24 cellular contexts compared by ENCODE assay signal in genomic region chr2:109131777-109132176, GRCh38. TPM values are rescaled to one million over a fixed set of nuclear protein-coding genes. Genes with fewer than 3 reads are reported as not detected.
DNase-seq lines count a peak whose midpoint lies in the region; ATAC-seq, FAIRE-seq and TF ChIP-seq lines count a peak whose summit lies in the region.
"Had no signal": no experiment of that assay in that cellular context is flagged by ENCODE, and none has a peak within 500 bp of the region (broad histone marks: within the 10 kb centered on the region; RNA-seq: fewer than 3 reads in every experiment).

No MANE protein-coding gene starts in this region.

- peaks cover 9 to 44% of the 10 kb centered on the region in 2 experiments; a peak in 3 of 4 replicates for H3K4me1 ChIP-seq in SK-N-SH (ENCODE audit: control insufficient read depth in 1 of 2, insufficient read depth in 2 of 2, low read depth in 1 of 2, low read length in 1 of 2)
- H3K4me1 ChIP-seq in PC-3 (ENCODE audit: insufficient read depth, low read length), result peaks cover 32% of the 10 kb centered on the region
- H3K4me1 ChIP-seq in smooth muscle cell (ENCODE audit: low read depth), result peaks cover 7% of the 10 kb centered on the region
- no peaks in the 10 kb centered on the region for H3K4me1 ChIP-seq in pancreas
- H3K4me1 ChIP-seq: A549, HAP-1 had no signal

- no peak for TF ChIP-seq RAD21 in SK-N-SH (IDR thresholded peaks at IDR 0.05; ENCODE audit: low read length)

- H2AFZ ChIP-seq in SK-N-SH (ENCODE audit: low read depth) (no peak overlapping the region), PC-3 (ENCODE audit: low read length) (no peak overlapping the region), smooth muscle cell (ENCODE audit: low read depth) (no peak overlapping the region)

- TF ChIP-seq CTCF in SK-N-SH (IDR thresholded peaks at IDR 0.05) (no peak), PC-3 (conservative IDR thresholded peaks at IDR 0.05; ENCODE audit: low read depth, low read length) (no peak), smooth muscle cell (IDR thresholded peaks at IDR 0.05; ENCODE audit: borderline replicate concordance, insufficient read depth, poor library complexity, severe bottlenecking) (no peak), pancreas (IDR thresholded peaks at IDR 0.05) (no peak)

- H3K27ac ChIP-seq in SK-N-SH (ENCODE audit: low read depth in 2 of 2, low read length in 1 of 2) (no peak overlapping the region), PC-3 (ENCODE audit: low read length) (no peak overlapping the region), smooth muscle cell (ENCODE audit: low read depth) (no peak overlapping the region), pancreas (no peak overlapping the region)
- H3K27ac ChIP-seq: A549, skin epidermis, upper lobe of right lung had no signal

- WGBS in SK-N-SH (ENCODE audit: low lambda C conversion rate), result 94% methylated on average over 4 of the region's 4 CpGs
- 87% methylated on average over 4 of the region's 4 CpGs for WGBS in smooth muscle cell (ENCODE audit: low lambda C conversion rate)
- WGBS in pancreas, 2 donors, result 60 to 74% methylated on average over 4 of the region's 4 CpGs

- ATAC-seq in SK-N-SH treated with all-trans-retinoic acid at 6 μM for 48 hours (no peak), PC-3 (no peak), HG03439 (IDR thresholded peaks at IDR 0.05; ENCODE audit: unreplicated experiment) (no peak), HG02763 (IDR thresholded peaks at IDR 0.05; ENCODE audit: unreplicated experiment) (no peak), pancreas (no peak)
- ATAC-seq: A549, upper lobe of right lung had no signal

- intact Hi-C loops in PC-3 (cut with micrococcal nuclease) (loop anchor here (2.0 to 10.0 kb wide), 2 partner anchors 39 to 113 kb away; no protein-coding TSS in a partner anchor), pancreas (cut with DNase I) (no loop called here)

- DNase-seq in SK-N-SH, result no peak
- no peak for DNase-seq in PC-3
- DNase-seq in fibroblast of peridontal ligament (ENCODE audit: extremely low read depth), result peak; percentile 33
- no peak for DNase-seq in smooth muscle cell (lab: John Stamatoyannopoulos, UW; ENCODE audit: unreplicated experiment)
- no peak for DNase-seq in pancreas
- DNase-seq: activated effector memory CD4-positive, alpha-beta T cell treated with Interleukin-2 at 50 U/mL for 16 hours; central memory CD4-positive, alpha-beta T cell; DMS79; hypothalamus; NCI-H187; NCI-H2227 treated with DMSO at 0.1 percent for 48 hours; NK-92 treated with Interleukin-12 subunit alpha and Interleukin-12 subunit beta, amount 100 ng/mL, for 24 hours; stimulated activated CD4-positive, alpha-beta T cell treated with anti-CD3 and anti-CD28 coated beads, Interleukin-4, amount 100 ng/mL, for 24 hours; stomach; upper lobe of right lung had no signal

- peaks cover 84% of the 10 kb centered on the region for H3K79me2 ChIP-seq in SK-N-SH (ENCODE audit: insufficient read depth)
- H3K79me2 ChIP-seq in PC-3 (ENCODE audit: low read length), result peaks cover 85% of the 10 kb centered on the region
- peaks cover 67% of the 10 kb centered on the region for H3K79me2 ChIP-seq in smooth muscle cell (ENCODE audit: low read depth)

- H3F3A ChIP-seq in SK-N-SH (replicated peaks; ENCODE audit: insufficient read depth) (peaks cover 10% of the 10 kb centered on the region), PC-3 (ENCODE audit: low read length, unreplicated experiment) (no peaks in the 10 kb centered on the region), smooth muscle cell (ENCODE audit: low read depth) (peaks cover 8% of the 10 kb centered on the region)

- CTCF ChIA-PET in SK-N-SH (lab: Yijun Ruan, JAX) (interaction anchor here (0.9 to 14.0 kb wide), 3 partner anchors 338 to 415 kb away, joined by 4 to 160 read pairs (median 6); no protein-coding TSS in a partner anchor), PC-3 (lab: Charles Lee) (no interaction called here)

- H3K9ac ChIP-seq in SK-N-SH (no peak overlapping the region), PC-3 (ENCODE audit: low read length) (no peak overlapping the region), smooth muscle cell (ENCODE audit: low read depth) (no peak overlapping the region)

- no TSS peak for BruUV-seq in PC-3 (replicated peaks; lab: Mats Ljungman, UMichigan)

- H3K9me2 ChIP-seq in SK-N-SH, result no peaks in the 10 kb centered on the region
- H3K9me2 ChIP-seq in PC-3 (replicated peaks; ENCODE audit: low read length), result no peaks in the 10 kb centered on the region

- no peaks in the 10 kb centered on the region for H3K36me3 ChIP-seq in SK-N-SH (replicated peaks in 1 of 2; ENCODE audit: control insufficient read depth in 1 of 2, insufficient read depth in 2 of 2, low read length in 1 of 2)
- no peaks in the 10 kb centered on the region for H3K36me3 ChIP-seq in PC-3 (ENCODE audit: low read depth, low read length)
- no peaks in the 10 kb centered on the region for H3K36me3 ChIP-seq in smooth muscle cell (ENCODE audit: low read depth)
- no peaks in the 10 kb centered on the region for H3K36me3 ChIP-seq in pancreas
- H3K36me3 ChIP-seq: adrenal gland, HAP-1, stomach, upper lobe of right lung had no signal

- H3K4me3 ChIP-seq in SK-N-SH (ENCODE audit: low read depth in 2 of 2, low read length in 1 of 2) (no peak overlapping the region), PC-3 (ENCODE audit: low read length) (peak overlapping the region; percentile 91), smooth muscle cell (peak overlapping the region; percentile 78), pancreas (no peak overlapping the region)
- H3K4me3 ChIP-seq: A549, HAP-1, lung had no signal

- POLR2A ChIA-PET in SK-N-SH (lab: Yijun Ruan, JAX), result no interaction called here
- POLR2A ChIA-PET in PC-3 (lab: Charles Lee; ENCODE audit: unreplicated experiment), result no interaction called here

- no peak for TF ChIP-seq EP300 in SK-N-SH (IDR thresholded peaks at IDR 0.05; ENCODE audit: borderline replicate concordance in 1 of 2, low read depth in 1 of 2, low read length in 1 of 2)

- no peak for FAIRE-seq in pancreas (lab: Jason Lieb, UNC)
- FAIRE-seq: A549, keratinocyte had no signal

- H3K27me3 ChIP-seq in SK-N-SH (ENCODE audit: insufficient read depth) (no peaks in the 10 kb centered on the region), PC-3 (ENCODE audit: low read length) (no peaks in the 10 kb centered on the region), smooth muscle cell (ENCODE audit: low read depth) (peaks cover 6% of the 10 kb centered on the region), pancreas (no peaks in the 10 kb centered on the region)
- H3K27me3 ChIP-seq: adrenal gland had no signal

- H4K20me1 ChIP-seq in SK-N-SH (ENCODE audit: insufficient read depth) (peaks cover 59% of the 10 kb centered on the region), PC-3 (ENCODE audit: low read length) (peaks cover 47% of the 10 kb centered on the region), smooth muscle cell (ENCODE audit: low read depth) (peaks cover 66% of the 10 kb centered on the region)

- H3K4me2 ChIP-seq in SK-N-SH (peak overlapping the region; percentile 87; the same call in 1 of the 2 replicates), PC-3 (ENCODE audit: low read length) (peak overlapping the region; percentile 95), smooth muscle cell (peak overlapping the region; percentile 87)
- H3K4me2 ChIP-seq: A549 had no signal

- H3K9me3 ChIP-seq in SK-N-SH (no peaks in the 10 kb centered on the region), PC-3 (ENCODE audit: low read length) (no peaks in the 10 kb centered on the region), smooth muscle cell (replicated peaks; ENCODE audit: low read depth) (no peaks in the 10 kb centered on the region), pancreas (no peaks in the 10 kb centered on the region)
- H3K9me3 ChIP-seq: A549, adrenal gland, HAP-1, stomach, upper lobe of right lung had no signal

TF ChIP-seq in SK-N-SH, 30 proteins besides CTCF, POLR2A, EP300 and RAD21 (continues in another document):
- TF ChIP-seq MXI1 (IDR thresholded peaks at IDR 0.05; ENCODE audit: low read depth, low read length) (no peak), RXRA (IDR thresholded peaks at IDR 0.05; ENCODE audit: borderline replicate concordance, low read depth) (no peak), SIN3A (IDR thresholded peaks at IDR 0.05; ENCODE audit: borderline replicate concordance, low read depth, low read length) (no peak), YY1 (IDR thresholded peaks at IDR 0.05; ENCODE audit: low read depth) (no peak), RCOR1 (IDR thresholded peaks at IDR 0.05; ENCODE audit: low read length) (no peak), RFX5 (IDR thresholded peaks at IDR 0.05; ENCODE audit: low read length) (no peak), PBX3 (IDR thresholded peaks at IDR 0.05) (no peak)

TF ChIP-seq in SK-N-SH treated with all-trans-retinoic acid at 6 μM for 48 hours, 23 proteins besides CTCF, POLR2A, EP300 and RAD21 (continues in another document):
- TF ChIP-seq POU6F1 (CRISPR knock-in tag; IDR thresholded peaks at IDR 0.05; ENCODE audit: borderline replicate concordance, low read depth) (no peak), CREB5 (CRISPR knock-in tag; IDR thresholded peaks at IDR 0.05; ENCODE audit: low read depth) (no peak), ZFP30 (CRISPR knock-in tag; IDR thresholded peaks at IDR 0.05) (no peak)

RNA-seq across cellular contexts. Expression of gene SH3RF3, which starts 2.8 kb away (rescaled TPM):
- polyA plus RNA-seq in SK-N-SH (2012; rRNA removed) (1.3 and 1.9 TPM in 2 replicates), smooth muscle cell (6.6 and 11.8 TPM in 2 replicates), pancreas (1 to 10 TPM; 2.5 to 3.5 TPM)
- polyA plus RNA-seq in SK-N-SH (2012; cell fraction: cytosol; rRNA removed), result 0.99 and 1.5 TPM in 2 replicates
- 3.5 and 3.8 TPM in 2 replicates for polyA plus RNA-seq in SK-N-SH (2012; cell fraction: nucleus; rRNA removed)
- total RNA-seq in PC-3 (2014; rRNA removed) (11.7 and 16.3 TPM in 2 replicates), smooth muscle cell (6.5 and 6.6 TPM in 2 replicates), pancreas (1 to 10 TPM; 1.1 to 2.9 (median 1.6) TPM)

Comparison
In these comparisons a context has a peak if more than half of its experiments do, and no peak if none do; other contexts are left out.
1. H3K4me3 ChIP-seq: peak in PC-3 (single experiment) and smooth muscle cell (single experiment); none in SK-N-SH (0 of 2) and pancreas (0 of 4).
2. Peak in every context shown above with its lines, with median percentiles within 50 percentile points of each other: H3K4me2 ChIP-seq.